In the genomic region with DNA sequence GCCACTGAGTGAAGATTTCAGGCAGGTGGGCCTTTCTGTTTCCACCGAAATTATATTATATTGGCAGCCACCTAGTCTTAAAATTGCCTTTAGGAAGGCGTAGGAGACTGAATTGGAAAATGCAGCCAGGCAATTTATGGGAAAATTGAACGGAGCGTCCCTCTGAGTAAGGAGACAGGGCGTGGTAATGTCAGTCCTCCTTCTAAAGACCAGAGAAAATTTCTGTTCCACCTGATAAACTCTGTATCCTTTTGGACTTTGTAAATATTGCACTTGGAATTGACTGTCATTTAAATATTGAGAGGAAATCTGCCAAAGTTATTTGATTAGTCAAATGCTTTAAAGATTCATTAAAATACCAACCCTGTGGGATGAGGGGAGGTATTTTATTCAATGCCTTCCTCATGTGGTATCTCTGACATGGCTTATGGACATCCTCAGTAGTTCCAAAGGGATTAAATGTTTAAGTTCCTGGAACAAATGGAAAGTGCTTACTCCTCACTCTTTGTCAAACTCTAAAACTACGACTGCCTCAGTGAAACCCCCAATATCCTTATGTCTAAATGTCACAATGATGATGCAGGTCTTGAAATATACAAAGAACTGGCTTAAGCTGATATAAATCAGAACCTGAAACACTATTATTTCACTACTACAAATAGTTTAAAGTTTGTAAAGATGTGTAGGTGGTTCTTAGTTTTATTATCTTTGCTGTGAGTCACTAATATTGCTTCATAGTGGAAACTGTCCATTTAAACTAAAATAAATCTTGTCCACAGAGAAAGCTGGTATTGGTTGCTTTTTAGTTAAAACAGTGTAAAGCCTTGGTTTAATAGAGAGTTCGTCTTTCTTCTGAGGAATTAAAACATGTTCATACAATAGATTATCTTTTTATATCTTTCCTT, we compare ENCODE assay signal across 2 cellular contexts.
TF ChIP-seq lines count a peak whose summit lies in the region.

No MANE protein-coding gene starts in this region.

TF ChIP-seq in liver, 16 proteins besides CTCF, POLR2A, EP300 and RAD21:
- TF ChIP-seq EGR1 (IDR thresholded peaks at IDR 0.05; ENCODE audit: low read depth in 2 of 2) (peak in 1 of 2 donors; percentile 31), YY1 (IDR thresholded peaks at IDR 0.05) (peak; percentile 33), HNF4A (conservative IDR thresholded peaks at IDR 0.05) (peak; percentile 46 to 64), RXRA (IDR thresholded peaks at IDR 0.05) (peak in 1 of 2 donors; percentile 34), NR2F2 (IDR thresholded peaks at IDR 0.05) (no peak), SP1 (IDR thresholded peaks at IDR 0.05) (peak; percentile 41), TAF1 (conservative IDR thresholded peaks at IDR 0.05) (no peak), GABPA (IDR thresholded peaks at IDR 0.05 in 1 of 2, conservative IDR thresholded peaks at IDR 0.05 in 1 of 2) (no peak), HNF4G (IDR thresholded peaks at IDR 0.05) (no peak), FOXA2 (IDR thresholded peaks at IDR 0.05) (peak; percentile 35), FOXA1 (IDR thresholded peaks at IDR 0.05) (no peak), JUND (IDR thresholded peaks at IDR 0.05) (peak; percentile 39 to 80)
- TF ChIP-seq, protein P1, sequence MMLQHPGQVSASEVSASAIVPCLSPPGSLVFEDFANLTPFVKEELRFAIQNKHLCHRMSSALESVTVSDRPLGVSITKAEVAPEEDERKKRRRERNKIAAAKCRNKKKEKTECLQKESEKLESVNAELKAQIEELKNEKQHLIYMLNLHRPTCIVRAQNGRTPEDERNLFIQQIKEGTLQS (IDR thresholded peaks at IDR 0.05), result no peak
- TF ChIP-seq, protein P2, sequence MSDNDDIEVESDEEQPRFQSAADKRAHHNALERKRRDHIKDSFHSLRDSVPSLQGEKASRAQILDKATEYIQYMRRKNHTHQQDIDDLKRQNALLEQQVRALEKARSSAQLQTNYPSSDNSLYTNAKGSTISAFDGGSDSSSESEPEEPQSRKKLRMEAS (IDR thresholded peaks at IDR 0.05), result no peak
- TF ChIP-seq, protein P3, sequence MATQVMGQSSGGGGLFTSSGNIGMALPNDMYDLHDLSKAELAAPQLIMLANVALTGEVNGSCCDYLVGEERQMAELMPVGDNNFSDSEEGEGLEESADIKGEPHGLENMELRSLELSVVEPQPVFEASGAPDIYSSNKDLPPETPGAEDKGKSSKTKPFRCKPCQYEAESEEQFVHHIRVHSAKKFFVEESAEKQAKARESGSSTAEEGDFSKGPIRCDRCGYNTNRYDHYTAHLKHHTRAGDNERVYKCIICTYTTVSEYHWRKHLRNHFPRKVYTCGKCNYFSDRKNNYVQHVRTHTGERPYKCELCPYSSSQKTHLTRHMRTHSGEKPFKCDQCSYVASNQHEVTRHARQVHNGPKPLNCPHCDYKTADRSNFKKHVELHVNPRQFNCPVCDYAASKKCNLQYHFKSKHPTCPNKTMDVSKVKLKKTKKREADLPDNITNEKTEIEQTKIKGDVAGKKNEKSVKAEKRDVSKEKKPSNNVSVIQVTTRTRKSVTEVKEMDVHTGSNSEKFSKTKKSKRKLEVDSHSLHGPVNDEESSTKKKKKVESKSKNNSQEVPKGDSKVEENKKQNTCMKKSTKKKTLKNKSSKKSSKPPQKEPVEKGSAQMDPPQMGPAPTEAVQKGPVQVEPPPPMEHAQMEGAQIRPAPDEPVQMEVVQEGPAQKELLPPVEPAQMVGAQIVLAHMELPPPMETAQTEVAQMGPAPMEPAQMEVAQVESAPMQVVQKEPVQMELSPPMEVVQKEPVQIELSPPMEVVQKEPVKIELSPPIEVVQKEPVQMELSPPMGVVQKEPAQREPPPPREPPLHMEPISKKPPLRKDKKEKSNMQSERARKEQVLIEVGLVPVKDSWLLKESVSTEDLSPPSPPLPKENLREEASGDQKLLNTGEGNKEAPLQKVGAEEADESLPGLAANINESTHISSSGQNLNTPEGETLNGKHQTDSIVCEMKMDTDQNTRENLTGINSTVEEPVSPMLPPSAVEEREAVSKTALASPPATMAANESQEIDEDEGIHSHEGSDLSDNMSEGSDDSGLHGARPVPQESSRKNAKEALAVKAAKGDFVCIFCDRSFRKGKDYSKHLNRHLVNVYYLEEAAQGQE (IDR thresholded peaks at IDR 0.05), result no peak
- TF ChIP-seq, protein P4, sequence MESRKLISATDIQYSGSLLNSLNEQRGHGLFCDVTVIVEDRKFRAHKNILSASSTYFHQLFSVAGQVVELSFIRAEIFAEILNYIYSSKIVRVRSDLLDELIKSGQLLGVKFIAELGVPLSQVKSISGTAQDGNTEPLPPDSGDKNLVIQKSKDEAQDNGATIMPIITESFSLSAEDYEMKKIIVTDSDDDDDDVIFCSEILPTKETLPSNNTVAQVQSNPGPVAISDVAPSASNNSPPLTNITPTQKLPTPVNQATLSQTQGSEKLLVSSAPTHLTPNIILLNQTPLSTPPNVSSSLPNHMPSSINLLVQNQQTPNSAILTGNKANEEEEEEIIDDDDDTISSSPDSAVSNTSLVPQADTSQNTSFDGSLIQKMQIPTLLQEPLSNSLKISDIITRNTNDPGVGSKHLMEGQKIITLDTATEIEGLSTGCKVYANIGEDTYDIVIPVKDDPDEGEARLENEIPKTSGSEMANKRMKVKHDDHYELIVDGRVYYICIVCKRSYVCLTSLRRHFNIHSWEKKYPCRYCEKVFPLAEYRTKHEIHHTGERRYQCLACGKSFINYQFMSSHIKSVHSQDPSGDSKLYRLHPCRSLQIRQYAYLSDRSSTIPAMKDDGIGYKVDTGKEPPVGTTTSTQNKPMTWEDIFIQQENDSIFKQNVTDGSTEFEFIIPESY (IDR thresholded peaks at IDR 0.05), result no peak

TF ChIP-seq in HepG2, 621 proteins besides CTCF, POLR2A, EP300 and RAD21:
- TF ChIP-seq ZNF746 (CRISPR knock-in tag; IDR thresholded peaks at IDR 0.05) (no peak), ZNF776 (CRISPR knock-in tag; IDR thresholded peaks at IDR 0.05) (no peak)
- TF ChIP-seq, protein P5, sequence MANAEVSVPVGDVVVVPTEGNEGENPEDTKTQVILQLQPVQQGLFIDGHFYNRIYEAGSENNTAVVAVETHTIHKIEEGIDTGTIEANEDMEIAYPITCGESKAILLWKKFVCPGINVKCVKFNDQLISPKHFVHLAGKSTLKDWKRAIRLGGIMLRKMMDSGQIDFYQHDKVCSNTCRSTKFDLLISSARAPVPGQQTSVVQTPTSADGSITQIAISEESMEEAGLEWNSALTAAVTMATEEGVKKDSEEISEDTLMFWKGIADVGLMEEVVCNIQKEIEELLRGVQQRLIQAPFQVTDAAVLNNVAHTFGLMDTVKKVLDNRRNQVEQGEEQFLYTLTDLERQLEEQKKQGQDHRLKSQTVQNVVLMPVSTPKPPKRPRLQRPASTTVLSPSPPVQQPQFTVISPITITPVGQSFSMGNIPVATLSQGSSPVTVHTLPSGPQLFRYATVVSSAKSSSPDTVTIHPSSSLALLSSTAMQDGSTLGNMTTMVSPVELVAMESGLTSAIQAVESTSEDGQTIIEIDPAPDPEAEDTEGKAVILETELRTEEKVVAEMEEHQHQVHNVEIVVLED (CRISPR knock-in tag; IDR thresholded peaks at IDR 0.05; ENCODE audit: borderline replicate concordance), result no peak
